11 cellular contexts compared by ENCODE assay signal in the genomic region with DNA sequence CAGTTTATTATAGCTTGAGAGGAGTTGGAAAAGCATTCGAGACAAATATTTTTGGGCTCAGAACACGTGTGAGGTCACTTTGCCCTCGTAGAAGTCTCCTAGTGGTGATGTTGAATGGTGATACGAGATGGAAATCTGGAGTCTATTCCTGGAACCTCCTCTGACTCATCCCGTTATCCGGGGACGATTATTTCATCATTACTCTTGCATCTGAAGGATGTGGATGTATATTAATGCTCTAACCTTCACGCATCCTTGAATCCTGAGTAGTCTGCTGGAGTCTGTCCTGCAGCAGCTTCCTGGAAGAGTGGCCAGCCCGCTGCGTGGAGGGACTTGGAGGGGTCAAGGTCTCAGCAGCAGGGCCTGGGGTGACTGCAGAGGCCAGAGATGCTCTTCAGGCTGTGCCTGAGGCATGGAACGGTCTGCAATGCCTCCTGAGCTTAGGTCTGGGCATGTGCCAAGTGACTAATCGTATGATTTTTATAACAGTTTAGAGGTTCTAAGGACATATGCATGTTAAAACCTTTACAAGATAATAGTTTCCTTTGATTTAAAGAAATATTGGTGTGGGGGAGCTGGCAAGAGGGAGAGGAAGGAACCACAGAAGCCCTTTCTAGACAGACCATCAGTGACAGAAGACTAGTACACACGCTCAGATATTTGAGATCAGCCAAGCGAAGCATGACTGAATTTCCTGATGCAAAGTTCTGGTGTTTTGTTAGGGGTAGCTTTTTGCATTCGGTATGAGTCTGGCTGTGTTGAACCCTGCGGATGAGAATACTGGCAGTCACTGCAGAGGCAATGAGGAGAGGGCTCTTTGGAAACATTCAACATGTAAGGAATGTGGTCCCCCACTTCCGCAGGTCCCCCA.
DNase-seq lines count a peak whose midpoint lies in the region; ATAC-seq and TF ChIP-seq lines count a peak whose summit lies in the region.
"Had no signal": no experiment of that assay in that cellular context is flagged by ENCODE, and none has a peak within 500 bp of the region (broad histone marks: within the 10 kb centered on the region; RNA-seq: fewer than 3 reads in every experiment).

No MANE protein-coding gene starts in this region.

- ATAC-seq in Right ventricle myocardium superior (ENCODE audit: poor library complexity) (peak; percentile 27), HG03558 (IDR thresholded peaks at IDR 0.05; ENCODE audit: extremely low read depth, unreplicated experiment) (peak; percentile 67)

- TF ChIP-seq CTCF in esophagus muscularis mucosa (IDR thresholded peaks at IDR 0.05) = no peak

- H3K4me3 Mint-ChIP-seq in activated T-cell treated with anti-CD3 and anti-CD28 coated beads, Interleukin-2, amount 50 U/mL, for 24 hours = no peak overlapping the region
- H3K4me3 Mint-ChIP-seq: activated naive CD4-positive, alpha-beta T cell treated with anti-CD3 and anti-CD28 coated beads, Interleukin-2, amount 50 U/mL, for 24 hours had no signal

- no peaks in the 10 kb centered on the region for H3K36me3 Mint-ChIP-seq in activated T-cell treated with anti-CD3 and anti-CD28 coated beads, Interleukin-2, amount 50 U/mL, for 24 hours (ENCODE audit: low read depth)
- H3K36me3 Mint-ChIP-seq: activated naive CD4-positive, alpha-beta T cell treated with anti-CD3 and anti-CD28 coated beads, Interleukin-2, amount 50 U/mL, for 24 hours had no signal

- H3K27ac ChIP-seq in esophagus muscularis mucosa (replicated peaks in 1 of 4) = no peak overlapping the region

- no peaks in the 10 kb centered on the region for H3K4me1 Mint-ChIP-seq in activated T-cell treated with anti-CD3 and anti-CD28 coated beads, Interleukin-2, amount 50 U/mL, for 24 hours (ENCODE audit: low read depth)
- H3K4me1 Mint-ChIP-seq: activated naive CD4-positive, alpha-beta T cell treated with anti-CD3 and anti-CD28 coated beads, Interleukin-2, amount 50 U/mL, for 24 hours had no signal

- no peaks in the 10 kb centered on the region for H3K9me3 ChIP-seq in esophagus muscularis mucosa

- no peaks in the 10 kb centered on the region for H3K36me3 ChIP-seq in esophagus muscularis mucosa

- H3K4me3 ChIP-seq in esophagus muscularis mucosa = no peak overlapping the region

- H3K9me3 Mint-ChIP-seq in activated T-cell treated with anti-CD3 and anti-CD28 coated beads, Interleukin-2, amount 50 U/mL, for 24 hours = no peaks in the 10 kb centered on the region
- H3K9me3 Mint-ChIP-seq: activated naive CD4-positive, alpha-beta T cell treated with anti-CD3 and anti-CD28 coated beads, Interleukin-2, amount 50 U/mL, for 24 hours had no signal

- TF ChIP-seq POLR2A in esophagus muscularis mucosa (IDR thresholded peaks at IDR 0.05; ENCODE audit: low read depth) = no peak

- no peak overlapping the region for H3K27ac Mint-ChIP-seq in activated T-cell treated with anti-CD3 and anti-CD28 coated beads, Interleukin-2, amount 50 U/mL, for 24 hours
- H3K27ac Mint-ChIP-seq: activated naive CD4-positive, alpha-beta T cell treated with anti-CD3 and anti-CD28 coated beads, Interleukin-2, amount 50 U/mL, for 24 hours had no signal

- H3K4me1 ChIP-seq in esophagus muscularis mucosa = peaks cover 5 to 8% (median 6%) of the 10 kb centered on the region in 4 donors

- no peaks in the 10 kb centered on the region for H3K27me3 ChIP-seq in esophagus muscularis mucosa

- DNase-seq in Right ventricle myocardium superior (no peak), cardiac septum (ENCODE audit: low spot score) (no peak), esophagus muscularis mucosa (ENCODE audit: extremely low spot score) (peak; percentile 89), NCI-H526 treated with DMSO at 0.1 percent for 48 hours (lab: John Stamatoyannopoulos, UW) (no peak), NCI-H1105 (lab: John Stamatoyannopoulos, UW) (no peak), NK-92 (lab: John Stamatoyannopoulos, UW; ENCODE audit: unreplicated experiment) (no peak)
- DNase-seq in activated T-cell treated with anti-CD3 and anti-CD28 coated beads, Interleukin-2, amount 50 U/mL, for 24 hours = no peak
- DNase-seq: AML-193, SHP77 treated with DMSO at 0.1 percent for 48 hours had no signal

- H3K27me3 Mint-ChIP-seq in activated T-cell treated with anti-CD3 and anti-CD28 coated beads, Interleukin-2, amount 50 U/mL, for 24 hours = peaks cover 17% of the 10 kb centered on the region

- WGBS in esophagus muscularis mucosa = 58% methylated on average over 15 of the region's 17 CpGs

- no peak for TF ChIP-seq EP300 in esophagus muscularis mucosa (IDR thresholded peaks at IDR 0.05)

- intact Hi-C loops in Right ventricle myocardium superior (cut with DNase I) (no loop called here), cardiac septum (cut with DNase I) (no loop called here), esophagus muscularis mucosa (cut with DNase I) (loop anchor here (10.0 kb wide), 1 partner anchor 390 kb away; no protein-coding TSS in a partner anchor)
